Comparison of ENCODE assay signal across 1 cellular context in genomic region chr4:109945056-109945455, GRCh38.
TF ChIP-seq lines count a peak whose summit lies in the region.

No MANE protein-coding gene starts in this region.

TF ChIP-seq in H1, 55 proteins besides CTCF, POLR2A, EP300 and RAD21 (continued from another document):
- TF ChIP-seq, protein P1, sequence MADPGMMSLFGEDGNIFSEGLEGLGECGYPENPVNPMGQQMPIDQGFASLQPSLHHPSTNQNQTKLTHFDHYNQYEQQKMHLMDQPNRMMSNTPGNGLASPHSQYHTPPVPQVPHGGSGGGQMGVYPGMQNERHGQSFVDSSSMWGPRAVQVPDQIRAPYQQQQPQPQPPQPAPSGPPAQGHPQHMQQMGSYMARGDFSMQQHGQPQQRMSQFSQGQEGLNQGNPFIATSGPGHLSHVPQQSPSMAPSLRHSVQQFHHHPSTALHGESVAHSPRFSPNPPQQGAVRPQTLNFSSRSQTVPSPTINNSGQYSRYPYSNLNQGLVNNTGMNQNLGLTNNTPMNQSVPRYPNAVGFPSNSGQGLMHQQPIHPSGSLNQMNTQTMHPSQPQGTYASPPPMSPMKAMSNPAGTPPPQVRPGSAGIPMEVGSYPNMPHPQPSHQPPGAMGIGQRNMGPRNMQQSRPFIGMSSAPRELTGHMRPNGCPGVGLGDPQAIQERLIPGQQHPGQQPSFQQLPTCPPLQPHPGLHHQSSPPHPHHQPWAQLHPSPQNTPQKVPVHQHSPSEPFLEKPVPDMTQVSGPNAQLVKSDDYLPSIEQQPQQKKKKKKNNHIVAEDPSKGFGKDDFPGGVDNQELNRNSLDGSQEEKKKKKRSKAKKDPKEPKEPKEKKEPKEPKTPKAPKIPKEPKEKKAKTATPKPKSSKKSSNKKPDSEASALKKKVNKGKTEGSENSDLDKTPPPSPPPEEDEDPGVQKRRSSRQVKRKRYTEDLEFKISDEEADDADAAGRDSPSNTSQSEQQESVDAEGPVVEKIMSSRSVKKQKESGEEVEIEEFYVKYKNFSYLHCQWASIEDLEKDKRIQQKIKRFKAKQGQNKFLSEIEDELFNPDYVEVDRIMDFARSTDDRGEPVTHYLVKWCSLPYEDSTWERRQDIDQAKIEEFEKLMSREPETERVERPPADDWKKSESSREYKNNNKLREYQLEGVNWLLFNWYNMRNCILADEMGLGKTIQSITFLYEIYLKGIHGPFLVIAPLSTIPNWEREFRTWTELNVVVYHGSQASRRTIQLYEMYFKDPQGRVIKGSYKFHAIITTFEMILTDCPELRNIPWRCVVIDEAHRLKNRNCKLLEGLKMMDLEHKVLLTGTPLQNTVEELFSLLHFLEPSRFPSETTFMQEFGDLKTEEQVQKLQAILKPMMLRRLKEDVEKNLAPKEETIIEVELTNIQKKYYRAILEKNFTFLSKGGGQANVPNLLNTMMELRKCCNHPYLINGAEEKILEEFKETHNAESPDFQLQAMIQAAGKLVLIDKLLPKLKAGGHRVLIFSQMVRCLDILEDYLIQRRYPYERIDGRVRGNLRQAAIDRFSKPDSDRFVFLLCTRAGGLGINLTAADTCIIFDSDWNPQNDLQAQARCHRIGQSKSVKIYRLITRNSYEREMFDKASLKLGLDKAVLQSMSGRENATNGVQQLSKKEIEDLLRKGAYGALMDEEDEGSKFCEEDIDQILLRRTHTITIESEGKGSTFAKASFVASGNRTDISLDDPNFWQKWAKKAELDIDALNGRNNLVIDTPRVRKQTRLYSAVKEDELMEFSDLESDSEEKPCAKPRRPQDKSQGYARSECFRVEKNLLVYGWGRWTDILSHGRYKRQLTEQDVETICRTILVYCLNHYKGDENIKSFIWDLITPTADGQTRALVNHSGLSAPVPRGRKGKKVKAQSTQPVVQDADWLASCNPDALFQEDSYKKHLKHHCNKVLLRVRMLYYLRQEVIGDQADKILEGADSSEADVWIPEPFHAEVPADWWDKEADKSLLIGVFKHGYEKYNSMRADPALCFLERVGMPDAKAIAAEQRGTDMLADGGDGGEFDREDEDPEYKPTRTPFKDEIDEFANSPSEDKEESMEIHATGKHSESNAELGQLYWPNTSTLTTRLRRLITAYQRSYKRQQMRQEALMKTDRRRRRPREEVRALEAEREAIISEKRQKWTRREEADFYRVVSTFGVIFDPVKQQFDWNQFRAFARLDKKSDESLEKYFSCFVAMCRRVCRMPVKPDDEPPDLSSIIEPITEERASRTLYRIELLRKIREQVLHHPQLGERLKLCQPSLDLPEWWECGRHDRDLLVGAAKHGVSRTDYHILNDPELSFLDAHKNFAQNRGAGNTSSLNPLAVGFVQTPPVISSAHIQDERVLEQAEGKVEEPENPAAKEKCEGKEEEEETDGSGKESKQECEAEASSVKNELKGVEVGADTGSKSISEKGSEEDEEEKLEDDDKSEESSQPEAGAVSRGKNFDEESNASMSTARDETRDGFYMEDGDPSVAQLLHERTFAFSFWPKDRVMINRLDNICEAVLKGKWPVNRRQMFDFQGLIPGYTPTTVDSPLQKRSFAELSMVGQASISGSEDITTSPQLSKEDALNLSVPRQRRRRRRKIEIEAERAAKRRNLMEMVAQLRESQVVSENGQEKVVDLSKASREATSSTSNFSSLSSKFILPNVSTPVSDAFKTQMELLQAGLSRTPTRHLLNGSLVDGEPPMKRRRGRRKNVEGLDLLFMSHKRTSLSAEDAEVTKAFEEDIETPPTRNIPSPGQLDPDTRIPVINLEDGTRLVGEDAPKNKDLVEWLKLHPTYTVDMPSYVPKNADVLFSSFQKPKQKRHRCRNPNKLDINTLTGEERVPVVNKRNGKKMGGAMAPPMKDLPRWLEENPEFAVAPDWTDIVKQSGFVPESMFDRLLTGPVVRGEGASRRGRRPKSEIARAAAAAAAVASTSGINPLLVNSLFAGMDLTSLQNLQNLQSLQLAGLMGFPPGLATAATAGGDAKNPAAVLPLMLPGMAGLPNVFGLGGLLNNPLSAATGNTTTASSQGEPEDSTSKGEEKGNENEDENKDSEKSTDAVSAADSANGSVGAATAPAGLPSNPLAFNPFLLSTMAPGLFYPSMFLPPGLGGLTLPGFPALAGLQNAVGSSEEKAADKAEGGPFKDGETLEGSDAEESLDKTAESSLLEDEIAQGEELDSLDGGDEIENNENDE (IDR thresholded peaks at IDR 0.05; ENCODE audit: insufficient replicate concordance, low read length) = no peak
- TF ChIP-seq RXRA (IDR thresholded peaks at IDR 0.05; ENCODE audit: insufficient read depth, low read depth, low read length) = no peak
- no peak for TF ChIP-seq CREB1 (IDR thresholded peaks at IDR 0.05)
- TF ChIP-seq JUND (IDR thresholded peaks at IDR 0.05; ENCODE audit: low read length) = no peak
- TF ChIP-seq CHD2 (IDR thresholded peaks at IDR 0.05; ENCODE audit: low read length) = no peak
- no peak for TF ChIP-seq ZNF274 (IDR thresholded peaks at IDR 0.05; ENCODE audit: borderline replicate concordance, extremely low read depth, low read length)
- no peak for TF ChIP-seq SAP30 (IDR thresholded peaks at IDR 0.05; ENCODE audit: insufficient read depth, insufficient replicate concordance, low read length)
- TF ChIP-seq NRF1 (IDR thresholded peaks at IDR 0.05; ENCODE audit: low read depth, low read length) = no peak
- TF ChIP-seq HDAC2 (IDR thresholded peaks at IDR 0.05; ENCODE audit: borderline replicate concordance in 1 of 2, low read depth in 2 of 2, low read length in 2 of 2) = no peak
- TF ChIP-seq FOSL1 (IDR thresholded peaks at IDR 0.05; ENCODE audit: insufficient read depth, low read depth, low read length) = no peak
- no peak for TF ChIP-seq HDAC6 (IDR thresholded peaks at IDR 0.05; ENCODE audit: low read depth, low read length)
- TF ChIP-seq RBBP5 (IDR thresholded peaks at IDR 0.05; ENCODE audit: borderline replicate concordance, low read depth, low read length) = no peak
- TF ChIP-seq RNF2 (IDR thresholded peaks at IDR 0.05; ENCODE audit: borderline replicate concordance, low read depth, low read length, missing control alignments, poor library complexity, severe bottlenecking) = no peak
- no peak for TF ChIP-seq RFX5 (IDR thresholded peaks at IDR 0.05; ENCODE audit: borderline replicate concordance, low read depth, low read length)
- no peak for TF ChIP-seq BCL11A (IDR thresholded peaks at IDR 0.05; ENCODE audit: low read depth in 2 of 2, low read length in 2 of 2)
TF ChIP-seq in H1: peak in this region for 0.
